12 cellular contexts compared by ENCODE assay signal in the genomic region with DNA sequence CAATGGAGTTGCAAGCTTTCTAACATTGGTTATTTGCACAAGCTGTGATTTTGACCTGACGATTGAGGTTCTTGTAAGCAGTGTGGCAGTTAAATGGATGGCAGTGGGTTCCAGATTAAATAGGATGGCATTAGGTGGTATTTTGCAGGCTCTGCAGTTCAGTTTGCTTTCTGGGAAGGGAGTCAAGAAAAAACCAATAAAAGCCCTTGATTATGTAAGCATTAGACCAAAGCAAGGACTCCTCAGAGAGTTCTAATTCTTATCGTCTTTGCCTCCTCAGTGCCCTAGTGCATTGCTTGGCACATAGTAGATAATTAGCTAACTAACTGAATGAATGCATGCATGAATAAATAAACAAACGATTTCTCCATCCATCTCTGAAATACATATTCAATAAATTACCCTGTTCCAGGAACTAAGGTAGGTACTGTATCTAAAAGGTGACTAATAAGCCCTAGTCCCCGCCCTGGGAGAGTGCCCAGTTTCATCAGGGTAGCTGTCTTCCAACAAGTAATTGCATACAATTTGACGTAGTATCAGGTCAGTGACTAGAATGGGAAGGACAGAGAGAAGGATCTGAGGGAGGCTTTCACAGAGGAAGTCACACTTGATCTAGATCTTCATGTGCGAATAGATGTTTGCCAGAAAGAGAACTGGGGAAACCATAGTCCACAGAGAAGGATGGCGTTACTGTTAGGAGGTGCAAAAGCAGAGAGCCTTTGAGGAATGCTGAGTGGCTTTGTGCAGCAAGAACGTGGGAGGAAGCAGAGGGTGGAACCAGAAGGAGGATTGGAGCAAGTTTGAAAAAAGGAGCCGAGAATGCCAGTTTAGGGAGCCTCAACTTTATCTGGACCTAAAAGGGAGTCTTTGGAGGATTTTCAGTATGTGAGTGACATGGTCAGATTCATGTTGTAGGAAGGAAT.
DNase-seq lines count a peak whose midpoint lies in the region; ATAC-seq and TF ChIP-seq lines count a peak whose summit lies in the region.
"Had no signal": no experiment of that assay in that cellular context is flagged by ENCODE, and none has a peak within 500 bp of the region (broad histone marks: within the 10 kb centered on the region; RNA-seq: fewer than 3 reads in every experiment).

No MANE protein-coding gene starts in this region.

- TF ChIP-seq CTCF in heart right ventricle (IDR thresholded peaks at IDR 0.05) (no peak), transverse colon (IDR thresholded peaks at IDR 0.05) (no peak)

- peak overlapping the region; percentile 1 for H3K27ac Mint-ChIP-seq in activated T-helper 17 cell treated with anti-CD3 and anti-CD28 coated beads, Interleukin-2, amount 50 U/mL, for 72 hours
- H3K27ac Mint-ChIP-seq: HFFc6 had no signal

- in situ Hi-C loops in transverse colon (cut with MboI; ENCODE audit: low pct_ligation_motif_present in 1 of 4, low pct_unique_long_range_greater_than_20kb in 1 of 4, low sequenced_read_pairs in 3 of 4) = no loop called here

- H3K4me1 Mint-ChIP-seq in activated T-helper 17 cell treated with anti-CD3 and anti-CD28 coated beads, Interleukin-2, amount 50 U/mL, for 72 hours = peaks cover 24% of the 10 kb centered on the region

- H3K27me3 Mint-ChIP-seq in activated T-helper 17 cell treated with anti-CD3 and anti-CD28 coated beads, Interleukin-2, amount 50 U/mL, for 72 hours = no peaks in the 10 kb centered on the region

- H3K27ac ChIP-seq in heart right ventricle = no peak overlapping the region
- peak overlapping the region in 2 of 4 donors; percentile 19 to 21 for H3K27ac ChIP-seq in transverse colon
- H3K27ac ChIP-seq: tibial artery had no signal

- peaks cover 0 to 7% (median 0%) of the 10 kb centered on the region in 9 donors for H3K4me1 ChIP-seq in heart right ventricle
- peaks cover 0 to 3% (median 0%) of the 10 kb centered on the region in 4 donors for H3K4me1 ChIP-seq in transverse colon

- TF ChIP-seq POLR2A in transverse colon (IDR thresholded peaks at IDR 0.05) = no peak

- no peaks in the 10 kb centered on the region for H3K36me3 Mint-ChIP-seq in activated T-helper 17 cell treated with anti-CD3 and anti-CD28 coated beads, Interleukin-2, amount 50 U/mL, for 72 hours (ENCODE audit: low read depth)

- no peak for TF ChIP-seq EP300 in transverse colon (IDR thresholded peaks at IDR 0.05; ENCODE audit: low read depth)

- H3K36me3 ChIP-seq in heart right ventricle (no peaks in the 10 kb centered on the region), transverse colon (no peaks in the 10 kb centered on the region)
- H3K36me3 ChIP-seq: tibial artery had no signal

- no peaks in the 10 kb centered on the region for H3K9me3 Mint-ChIP-seq in activated T-helper 17 cell treated with anti-CD3 and anti-CD28 coated beads, Interleukin-2, amount 50 U/mL, for 72 hours
- H3K9me3 Mint-ChIP-seq: HFFc6 had no signal

- H3K27me3 ChIP-seq in heart right ventricle (peaks cover 0 to 4% (median 0%) of the 10 kb centered on the region in 7 donors), transverse colon (peaks cover 3% of the 10 kb centered on the region)

- WGBS in heart right ventricle, 2 donors = 71 to 80% methylated on average over 9 of the region's 9 CpGs
- WGBS in transverse colon (ENCODE audit: low coverage in 1 of 2), 2 donors = 59 to 61% methylated on average over 9 of the region's 9 CpGs

- H3K9me3 ChIP-seq in heart right ventricle = no peaks in the 10 kb centered on the region
- H3K9me3 ChIP-seq in transverse colon = no peaks in the 10 kb centered on the region
- H3K9me3 ChIP-seq: tibial artery had no signal

- no peak overlapping the region for H3K4me3 Mint-ChIP-seq in activated T-helper 17 cell treated with anti-CD3 and anti-CD28 coated beads, Interleukin-2, amount 50 U/mL, for 72 hours
- H3K4me3 Mint-ChIP-seq: HFFc6 had no signal

- intact Hi-C loops in left cardiac atrium (cut with DNase I) = no loop called here
- intact Hi-C loops in heart right ventricle (cut with DNase I) = no loop called here
- intact Hi-C loops in transverse colon (cut with DNase I; ENCODE audit: low total_unique reads) = no loop called here

- peak; percentile 49 to 62 for ATAC-seq in left cardiac atrium
- no peak for ATAC-seq in heart right ventricle
- ATAC-seq in activated T-helper 17 cell treated with anti-CD3 and anti-CD28 coated beads, Interleukin-2, amount 50 U/mL, for 72 hours (replicated peaks) = no peak
- peak; percentile 75 for ATAC-seq in left lobe of liver

- H3K4me3 ChIP-seq in heart right ventricle (no peak overlapping the region), transverse colon (no peak overlapping the region)
- H3K4me3 ChIP-seq: tibial artery had no signal

- DNase-seq in left cardiac atrium (no peak), heart right ventricle (no peak), left lobe of liver (ENCODE audit: low spot score) (peak; percentile 51), transverse colon (peak; percentile 18), CD1c-positive myeloid dendritic cell (ENCODE audit: extremely low spot score) (no peak), NOMO-1 treated with DMSO at 0.1 percent for 48 hours (lab: John Stamatoyannopoulos, UW; ENCODE audit: unreplicated experiment) (no peak), HPDE6-E6E7 (ENCODE audit: extremely low spot score) (no peak)
- DNase-seq: activated T-cell treated with anti-CD3 and anti-CD28 coated beads, Interleukin-2, amount 50 U/mL, for 48 hours; cortex of kidney; HFFc6; tibial artery had no signal

Comparison
In these comparisons a context has a peak if more than half of its experiments do, and no peak if none do; other contexts are left out.
1. ATAC-seq: peak in left cardiac atrium (2 of 2) and left lobe of liver (single experiment); none in heart right ventricle (0 of 8) and activated T-helper 17 cell treated with anti-CD3 and anti-CD28 coated beads, Interleukin-2, amount 50 U/mL, for 72 hours (single experiment).
2. DNase-seq: peak in left lobe of liver (single experiment) and transverse colon (single experiment); none in left cardiac atrium (single experiment), heart right ventricle (0 of 2), CD1c-positive myeloid dendritic cell (single experiment), NOMO-1 treated with DMSO at 0.1 percent for 48 hours (single experiment) and HPDE6-E6E7 (single experiment).